ENCODE assay signal across 18 cellular contexts in the genomic region with DNA sequence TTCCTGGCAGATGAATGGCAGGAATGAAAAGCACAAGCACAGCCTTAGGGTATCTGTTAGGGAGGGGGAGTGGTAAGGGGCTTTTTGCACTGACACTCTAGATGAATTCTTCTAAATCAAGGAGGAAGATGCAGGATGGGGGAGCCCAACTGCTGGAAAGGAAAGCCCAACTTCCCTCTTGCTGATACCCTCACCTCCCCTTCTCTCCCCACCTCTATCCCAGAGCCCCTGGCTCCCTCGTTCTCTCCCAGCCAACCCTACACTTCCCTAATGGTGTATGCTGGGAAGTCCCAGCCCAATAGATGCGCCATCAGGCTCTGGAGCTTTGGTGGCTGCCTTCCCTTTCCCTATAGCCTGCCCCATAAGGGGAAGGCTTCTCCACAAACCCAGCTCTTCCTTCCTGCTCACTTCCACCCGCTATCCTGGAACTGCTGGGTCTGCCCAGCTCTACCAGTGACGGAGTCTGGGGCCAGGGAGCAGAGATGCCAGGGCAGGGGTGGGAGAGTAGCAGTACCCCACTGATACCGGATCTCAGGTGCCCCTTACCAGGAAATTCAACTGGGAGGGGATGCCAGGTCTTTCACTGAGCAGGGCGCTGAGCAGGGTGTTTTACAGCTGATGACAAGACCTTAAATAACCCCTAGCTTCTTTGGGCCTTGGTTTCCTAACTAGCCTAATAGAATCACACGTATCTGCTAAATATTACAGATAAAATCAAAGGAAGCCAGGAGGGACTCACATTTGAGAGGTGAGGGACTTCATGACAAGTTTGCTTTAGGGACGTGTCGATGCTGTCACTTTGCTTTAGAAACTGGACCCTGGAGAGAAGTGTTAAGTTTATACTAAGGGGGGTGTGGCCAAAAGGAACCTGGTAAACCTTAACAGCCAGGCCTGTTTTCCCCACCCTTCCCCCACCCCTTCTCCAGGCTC.
DNase-seq lines count a peak whose midpoint lies in the region; ATAC-seq and TF ChIP-seq lines count a peak whose summit lies in the region.
"Had no signal": no experiment of that assay in that cellular context is flagged by ENCODE, and none has a peak within 500 bp of the region (broad histone marks: within the 10 kb centered on the region; RNA-seq: fewer than 3 reads in every experiment).

No MANE protein-coding gene starts in this region.

- no peak overlapping the region for H3K18ac ChIP-seq in mesenchymal stem cell (ENCODE audit: low read depth in 1 of 2, low read length in 2 of 2)

- no peak overlapping the region for H2AFZ ChIP-seq in mesenchymal stem cell (ENCODE audit: low read depth, low read length)

- no peak overlapping the region for H2BK5ac ChIP-seq in mesenchymal stem cell (ENCODE audit: low read depth, low read length, poor library complexity, severe bottlenecking)

- no peak overlapping the region for H2BK15ac ChIP-seq in mesenchymal stem cell (ENCODE audit: low read depth, poor library complexity, severe bottlenecking)

- no peak overlapping the region for H2BK120ac ChIP-seq in mesenchymal stem cell (ENCODE audit: low read depth, low read length)

- POLR2A ChIA-PET in HEK293 (lab: Yijun Ruan, JAX) = no interaction called here

- H4K91ac ChIP-seq in mesenchymal stem cell (ENCODE audit: low read length) = no peak overlapping the region

- no peaks in the 10 kb centered on the region for H3K9me3 Mint-ChIP-seq in dendritic cell treated with granulocyte-macrophage colony-stimulating factor and Interleukin-4, amounts not matched to agents 40 ng/mL and 50 ng/mL, for 4 days
- H3K9me3 Mint-ChIP-seq in nephron progenitor cell = no peaks in the 10 kb centered on the region
- H3K9me3 Mint-ChIP-seq: activated T-cell treated with anti-CD3 and anti-CD28 coated beads, Interleukin-2, amount 50 U/mL, for 72 hours; natural killer cell treated with Interleukin-12 subunit alpha and Interleukin-12 subunit beta and Interleukin-15 and Interleukin-18, amount 100 ng/mL, for 72 hours; stimulated activated memory B cell treated with anti-CD40 and anti-IgM and Interleukin-4, amounts not matched to agents 10 μg/mL and 1 μg/mL and 100 μg/mL, for 72 hours had no signal

- no peak overlapping the region for H3K4ac ChIP-seq in mesenchymal stem cell (ENCODE audit: low read depth in 1 of 2, low read length in 2 of 2)

- H3K27me3 Mint-ChIP-seq in dendritic cell treated with granulocyte-macrophage colony-stimulating factor and Interleukin-4, amounts not matched to agents 40 ng/mL and 50 ng/mL, for 4 days = no peaks in the 10 kb centered on the region
- peaks cover 12% of the 10 kb centered on the region for H3K27me3 Mint-ChIP-seq in nephron progenitor cell (ENCODE audit: low read depth, poor library complexity)
- H3K27me3 Mint-ChIP-seq: natural killer cell treated with Interleukin-12 subunit alpha and Interleukin-12 subunit beta and Interleukin-15 and Interleukin-18, amount 100 ng/mL, for 72 hours; stimulated activated memory B cell treated with anti-CD40 and anti-IgM and Interleukin-4, amounts not matched to agents 10 μg/mL and 1 μg/mL and 100 μg/mL, for 72 hours had no signal

- H3K4me1 Mint-ChIP-seq in dendritic cell treated with granulocyte-macrophage colony-stimulating factor and Interleukin-4, amounts not matched to agents 40 ng/mL and 50 ng/mL, for 4 days (ENCODE audit: low read depth) = peaks cover 28% of the 10 kb centered on the region
- peaks cover 93% of the 10 kb centered on the region for H3K4me1 Mint-ChIP-seq in nephron progenitor cell
- H3K4me1 Mint-ChIP-seq: stimulated activated memory B cell treated with anti-CD40 and anti-IgM and Interleukin-4, amounts not matched to agents 10 μg/mL and 1 μg/mL and 100 μg/mL, for 72 hours had no signal

- DNase-seq in ELF-1 (ENCODE audit: low read depth, low spot score) (peak; percentile 61), nephron progenitor cell (peak; percentile 59), hippocampal formation (lab: John Stamatoyannopoulos, UW) (no peak), mesenchymal stem cell (no peak), aorta (no peak)
- DNase-seq: activated CD4-positive, CD25-positive, alpha-beta regulatory T cell treated with anti-CD3 and anti-CD28 coated beads, Interleukin-2, amount 50 U/mL, for 72 hours; activated T-cell treated with anti-CD3 and anti-CD28 coated beads, Interleukin-2, amount 50 U/mL, for 72 hours; amniotic stem cell; Caco-2; Kasumi-1; left colon; NCI-H1048; NCI-H2029 treated with DMSO at 0.1 percent for 48 hours; thyroid gland had no signal

- H3K9me3 ChIP-seq in HEK293 (ENCODE audit: control insufficient read depth, insufficient read depth, low read depth, low read length) (no peaks in the 10 kb centered on the region), mesenchymal stem cell (ENCODE audit: control insufficient read depth, low read length) (no peaks in the 10 kb centered on the region), aorta (ENCODE audit: control insufficient read depth, low read length) (no peaks in the 10 kb centered on the region)
- H3K9me3 ChIP-seq: Caco-2, thyroid gland had no signal

- H3K27ac Mint-ChIP-seq in dendritic cell treated with granulocyte-macrophage colony-stimulating factor and Interleukin-4, amounts not matched to agents 40 ng/mL and 50 ng/mL, for 4 days = peak overlapping the region; percentile 16
- peak overlapping the region; percentile 88 for H3K27ac Mint-ChIP-seq in nephron progenitor cell
- H3K27ac Mint-ChIP-seq: activated T-cell treated with anti-CD3 and anti-CD28 coated beads, Interleukin-2, amount 50 U/mL, for 72 hours; natural killer cell treated with Interleukin-12 subunit alpha and Interleukin-12 subunit beta and Interleukin-15 and Interleukin-18, amount 100 ng/mL, for 72 hours; stimulated activated memory B cell treated with anti-CD40 and anti-IgM and Interleukin-4, amounts not matched to agents 10 μg/mL and 1 μg/mL and 100 μg/mL, for 72 hours had no signal

- no peak overlapping the region for H3K23ac ChIP-seq in mesenchymal stem cell (ENCODE audit: low read length in 2 of 2)

- 66% methylated on average over 9 of the region's 9 CpGs for WGBS in mesenchymal stem cell
- 89% methylated on average over 9 of the region's 9 CpGs for WGBS in aorta, 2 donors

- H4K8ac ChIP-seq in mesenchymal stem cell (ENCODE audit: low read length) = no peak overlapping the region

- H3K27ac ChIP-seq in HEK293 (ENCODE audit: extremely low read depth, low read depth, low read length) (no peak overlapping the region), mesenchymal stem cell (ENCODE audit: low read length, poor library complexity, severe bottlenecking) (no peak overlapping the region), aorta (ENCODE audit: low read depth in 1 of 2, low read length in 2 of 2) (no peak overlapping the region)
- H3K27ac ChIP-seq: thyroid gland had no signal

- H3K36me3 ChIP-seq in HEK293 (ENCODE audit: control insufficient read depth in 2 of 2, insufficient read depth in 1 of 2, low read length in 2 of 2) (peaks cover 0 to 35% of the 10 kb centered on the region in 2 experiments; a peak in 2 of 3 replicates), mesenchymal stem cell (ENCODE audit: control insufficient read depth in 1 of 2, insufficient read depth in 2 of 2, low read depth in 1 of 2, low read length in 2 of 2) (peaks cover 27 to 30% of the 10 kb centered on the region in 2 experiments), aorta (ENCODE audit: control insufficient read depth in 1 of 2, insufficient read depth in 2 of 2, low read length in 1 of 2) (peaks cover 0 to 3% of the 10 kb centered on the region in 2 donors)

- no peak for ATAC-seq in aorta (ENCODE audit: low FRiP score)
- ATAC-seq: activated T-cell treated with anti-CD3 and anti-CD28 coated beads, Interleukin-2, amount 50 U/mL, for 72 hours; left colon; natural killer cell treated with Interleukin-12 subunit alpha and Interleukin-12 subunit beta and Interleukin-15 and Interleukin-18, amount 100 ng/mL, for 72 hours; stimulated activated memory B cell treated with anti-CD40 and anti-IgM and Interleukin-4, amounts not matched to agents 10 μg/mL and 1 μg/mL and 100 μg/mL, for 72 hours had no signal

- CTCF ChIA-PET in HEK293 (lab: Yijun Ruan, JAX) = interaction anchor here (0.6 kb wide), 1 partner anchor 13 kb away, joined by 4 read pairs; no protein-coding TSS in a partner anchor

- TF ChIP-seq CTCF in HEK293 (tag by site-specific recombination; IDR thresholded peaks at IDR 0.05) = no peak
- TF ChIP-seq CTCF in nephron progenitor cell (IDR thresholded peaks at IDR 0.05) = no peak

- H3K36me3 Mint-ChIP-seq in dendritic cell treated with granulocyte-macrophage colony-stimulating factor and Interleukin-4, amounts not matched to agents 40 ng/mL and 50 ng/mL, for 4 days (ENCODE audit: low read depth) = peaks cover 83% of the 10 kb centered on the region
- peaks cover 22% of the 10 kb centered on the region for H3K36me3 Mint-ChIP-seq in nephron progenitor cell (ENCODE audit: low read depth)
- H3K36me3 Mint-ChIP-seq: natural killer cell treated with Interleukin-12 subunit alpha and Interleukin-12 subunit beta and Interleukin-15 and Interleukin-18, amount 100 ng/mL, for 72 hours had no signal

- no peak overlapping the region for H2BK12ac ChIP-seq in mesenchymal stem cell (ENCODE audit: low read length in 2 of 2)

- H3K4me2 ChIP-seq in mesenchymal stem cell (ENCODE audit: low read length, poor library complexity, severe bottlenecking) = no peak overlapping the region

- no peak overlapping the region for H3K14ac ChIP-seq in mesenchymal stem cell (ENCODE audit: low read length in 2 of 2)

- intact Hi-C loops in dendritic cell treated with granulocyte-macrophage colony-stimulating factor and Interleukin-4, amounts not matched to agents 40 ng/mL and 50 ng/mL, for 4 days (cut with micrococcal nuclease) = no loop called here
- intact Hi-C loops in aorta (cut with DNase I) = no loop called here

- no peak overlapping the region for H2AK5ac ChIP-seq in mesenchymal stem cell (ENCODE audit: low read length, severe bottlenecking)

- H3K9ac ChIP-seq in mesenchymal stem cell (ENCODE audit: low read length) = no peak overlapping the region

- H3K27me3 ChIP-seq in mesenchymal stem cell (ENCODE audit: control insufficient read depth in 1 of 2, insufficient read depth in 1 of 2, low read length in 2 of 2) = no peaks in the 10 kb centered on the region
- H3K27me3 ChIP-seq in aorta (ENCODE audit: control insufficient read depth in 1 of 2, insufficient read depth in 2 of 2, low read length in 1 of 2) = no peaks in the 10 kb centered on the region
- H3K27me3 ChIP-seq: thyroid gland had no signal

- H3K4me1 ChIP-seq in HEK293 (ENCODE audit: control insufficient read depth, insufficient read depth, low read length) (peaks cover 7% of the 10 kb centered on the region; the same call in 1 of the 2 replicates), mesenchymal stem cell (ENCODE audit: control insufficient read depth, insufficient read depth, low read depth, low read length) (peaks cover 8% of the 10 kb centered on the region), aorta (ENCODE audit: control insufficient read depth in 1 of 2, insufficient read depth in 2 of 2, low read length in 2 of 2) (no peaks in the 10 kb centered on the region)

- peaks cover 3% of the 10 kb centered on the region for H3K79me1 ChIP-seq in mesenchymal stem cell (replicated peaks; ENCODE audit: low read length, poor library complexity, severe bottlenecking)

- no peak overlapping the region for H3K4me3 ChIP-seq in HEK293 (ENCODE audit: low read depth, low read length)
- no peak overlapping the region for H3K4me3 ChIP-seq in mesenchymal stem cell (ENCODE audit: insufficient read depth in 1 of 2, low read depth in 1 of 2, low read length in 2 of 2)
- H3K4me3 ChIP-seq in aorta (ENCODE audit: low read length in 2 of 2) = no peak overlapping the region
- H3K4me3 ChIP-seq: thyroid gland had no signal

- H3K4me3 Mint-ChIP-seq in dendritic cell treated with granulocyte-macrophage colony-stimulating factor and Interleukin-4, amounts not matched to agents 40 ng/mL and 50 ng/mL, for 4 days = no peak overlapping the region
- H3K4me3 Mint-ChIP-seq in nephron progenitor cell = no peak overlapping the region
- H3K4me3 Mint-ChIP-seq: activated T-cell treated with anti-CD3 and anti-CD28 coated beads, Interleukin-2, amount 50 U/mL, for 72 hours; natural killer cell treated with Interleukin-12 subunit alpha and Interleukin-12 subunit beta and Interleukin-15 and Interleukin-18, amount 100 ng/mL, for 72 hours; stimulated activated memory B cell treated with anti-CD40 and anti-IgM and Interleukin-4, amounts not matched to agents 10 μg/mL and 1 μg/mL and 100 μg/mL, for 72 hours had no signal

Comparison
In these comparisons a context has a peak if more than half of its experiments do, and no peak if none do; other contexts are left out.
1. DNase-seq: peak in ELF-1 (single experiment) and nephron progenitor cell (single experiment); none in hippocampal formation (0 of 2), mesenchymal stem cell (single experiment) and aorta (0 of 2).